25 cellular contexts compared by ENCODE assay signal in genomic region chr1:206112600-206113301, GRCh38. TPM values are rescaled to one million over a fixed set of nuclear protein-coding genes. Genes with fewer than 3 reads are reported as not detected.
DNase-seq lines count a peak whose midpoint lies in the region; ATAC-seq, FAIRE-seq and TF ChIP-seq lines count a peak whose summit lies in the region.
"Had no signal": no experiment of that assay in that cellular context is flagged by ENCODE, and none has a peak within 500 bp of the region (broad histone marks: within the 10 kb centered on the region; RNA-seq: fewer than 3 reads in every experiment).

No MANE protein-coding gene starts in this region.

- 27 to 60% (median 35%) methylated on average over 9 of the region's 9 CpGs for WGBS in small intestine, 3 donors

- peaks cover 0 to 1% of the 10 kb centered on the region in 2 donors for H3K27me3 ChIP-seq in small intestine (ENCODE audit: control insufficient read depth in 2 of 2, insufficient read depth in 2 of 2, low read length in 2 of 2)
- no peaks in the 10 kb centered on the region for H3K27me3 ChIP-seq in uterus
- H3K27me3 ChIP-seq: testis had no signal

- intact Hi-C loops in uterus (cut with DNase I; ENCODE audit: low total_unique reads) = no loop called here

- H3K4me3 ChIP-seq in small intestine (ENCODE audit: low read depth in 1 of 2, low read length in 2 of 2) = no peak overlapping the region
- H3K4me3 ChIP-seq in uterus = no peak overlapping the region
- H3K4me3 ChIP-seq: adrenal gland; BLaER1 treated with 17β-estradiol and CSF1 and Interleukin-3, amounts not matched to agents 10 nM and 100 nM; gastroesophageal sphincter; SK-N-MC; spleen; testis had no signal

- no peaks in the 10 kb centered on the region for H3K4me1 ChIP-seq in small intestine (ENCODE audit: control insufficient read depth in 2 of 2, insufficient read depth in 1 of 2, low read depth in 1 of 2, low read length in 1 of 2)
- peaks cover 0 to 6% of the 10 kb centered on the region in 2 donors for H3K4me1 ChIP-seq in uterus

- ATAC-seq in HG02885 (IDR thresholded peaks at IDR 0.05; ENCODE audit: poor library complexity, unreplicated experiment) = no peak
- ATAC-seq: gastroesophageal sphincter had no signal

- H3K9me3 ChIP-seq in small intestine (ENCODE audit: control insufficient read depth, low read depth) = no peaks in the 10 kb centered on the region
- H3K9me3 ChIP-seq in uterus = no peaks in the 10 kb centered on the region
- H3K9me3 ChIP-seq: adrenal gland; BLaER1 treated with 17β-estradiol and CSF1 and Interleukin-3, amounts not matched to agents 10 nM and 100 nM; gastroesophageal sphincter; spleen; testis had no signal

- no peak for TF ChIP-seq POLR2A in uterus (IDR thresholded peaks at IDR 0.05)

- no peaks in the 10 kb centered on the region for H3K36me3 ChIP-seq in small intestine (ENCODE audit: control insufficient read depth in 2 of 2, insufficient read depth in 2 of 2, low read length in 2 of 2)
- H3K36me3 ChIP-seq in uterus = no peaks in the 10 kb centered on the region
- H3K36me3 ChIP-seq: adrenal gland; BLaER1 treated with 17β-estradiol and CSF1 and Interleukin-3, amounts not matched to agents 10 nM and 100 nM; gastroesophageal sphincter; spleen had no signal

- H3K27ac ChIP-seq in small intestine (ENCODE audit: low read depth in 1 of 2, low read length in 1 of 2) (no peak overlapping the region), uterus (no peak overlapping the region)
- H3K27ac ChIP-seq: adrenal gland; BLaER1 treated with 17β-estradiol and CSF1 and Interleukin-3, amounts not matched to agents 10 nM and 100 nM; gastroesophageal sphincter; SK-N-MC; spleen; testis had no signal

- no peak for TF ChIP-seq CTCF in uterus (IDR thresholded peaks at IDR 0.05)

- DNase-seq in NCI-H2081 (lab: John Stamatoyannopoulos, UW) (peak; percentile 17 to 59), NCI-H2081 treated with DMSO at 0.1 percent for 48 hours (lab: John Stamatoyannopoulos, UW) (no peak), NCI-H2196 (lab: John Stamatoyannopoulos, UW; ENCODE audit: unreplicated experiment) (peak; percentile 79), left kidney (ENCODE audit: low read depth, low spot score) (peak; percentile 24), small intestine (peak; percentile 50), NCI-H2107 treated with DMSO at 0.1 percent for 48 hours (lab: John Stamatoyannopoulos, UW; ENCODE audit: unreplicated experiment) (no peak), uterus (no peak)
- DNase-seq: activated effector memory CD4-positive, alpha-beta T cell treated with Interleukin-2 at 50 U/mL for 16 hours; adrenal gland; naive B cell; spleen; T1000; testis had no signal

- no peak for FAIRE-seq in small intestine (lab: Jason Lieb, UNC)
- FAIRE-seq: A204.1, HTR-8/SVneo, RCC 7860 had no signal

RNA-seq across cellular contexts. Expression of gene AVPR1B, which starts 4.4 kb away (rescaled TPM):
- under 1 TPM in 1 of 3 donors, not detected in 2; 0.10 TPM for polyA plus RNA-seq in small intestine
- total RNA-seq in uterus = under 1 TPM in 2 of 4 donors, not detected in 2; 0.18 to 0.62 TPM
- total RNA-seq: adrenal gland, cardiac septum, Daoy, gastroesophageal sphincter, lung microvascular endothelial cell, spleen, testis had no signal
- polyA plus RNA-seq: adrenal gland, esophagus, spleen had no signal

RNA-seq across cellular contexts. Expression of gene RHEX, which starts 59.8 kb away (rescaled TPM):
- polyA plus RNA-seq in small intestine = 1 to 10 TPM in 2 of 3 donors, not detected in 1; 3.8 to 4.6 TPM
- total RNA-seq in uterus = 1 to 10 TPM in 3 of 4 donors, not detected in 1; 3.6 to 6.4 (median 5.6) TPM
- total RNA-seq: adrenal gland, Daoy, lung microvascular endothelial cell, progenitor cell of endocrine pancreas had no signal

Comparison
In these comparisons a context has a peak if more than half of its experiments do, and no peak if none do; other contexts are left out.
1. DNase-seq: peak in NCI-H2081 (2 of 2), NCI-H2196 (single experiment), left kidney (single experiment) and small intestine (single experiment); none in NCI-H2081 treated with DMSO at 0.1 percent for 48 hours (single experiment), NCI-H2107 treated with DMSO at 0.1 percent for 48 hours (single experiment) and uterus (0 of 2).